In the genomic region with DNA sequence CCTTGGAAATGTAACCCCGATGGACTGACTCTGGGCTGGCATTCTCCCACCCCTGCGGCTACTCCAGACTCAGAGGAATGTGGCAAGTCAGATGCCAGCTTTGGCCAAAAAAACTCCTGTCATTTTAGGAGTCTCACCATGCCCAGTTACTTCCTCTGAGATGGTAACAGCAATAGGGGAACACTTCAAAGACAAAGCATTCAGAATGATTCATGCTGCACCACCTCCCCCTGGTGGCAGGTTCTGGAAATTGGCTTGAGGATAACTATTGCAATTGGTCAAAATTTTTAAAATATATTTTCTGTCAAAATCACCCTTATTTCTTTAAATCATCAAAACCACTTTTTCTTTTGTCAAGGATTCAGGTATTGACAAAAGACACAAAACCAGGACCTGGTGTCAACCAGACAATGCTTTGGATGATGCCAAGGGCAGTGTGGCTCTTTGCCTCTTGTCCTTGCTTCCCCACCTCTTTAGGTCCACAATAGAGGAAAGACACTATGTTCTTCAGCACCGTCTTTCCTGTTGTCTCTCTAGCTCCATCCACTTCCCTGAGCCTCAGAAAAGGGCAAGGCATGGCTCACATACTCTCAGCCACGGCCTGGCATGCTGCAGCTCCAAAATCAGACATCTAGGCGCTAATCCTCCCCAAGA, we compare ENCODE assay signal across 8 cellular contexts. TPM values are rescaled to one million over a fixed set of nuclear protein-coding genes. Genes with fewer than 3 reads are reported as not detected.
DNase-seq lines count a peak whose midpoint lies in the region; ATAC-seq and TF ChIP-seq lines count a peak whose summit lies in the region.

No MANE protein-coding gene starts in this region.

- peak; percentile 80 for TF ChIP-seq CTCF in DOHH2 (IDR thresholded peaks at IDR 0.05; ENCODE audit: low read depth, low read length, poor library complexity, severe bottlenecking)
- peak; percentile 84 for TF ChIP-seq CTCF in RWPE1 (conservative IDR thresholded peaks at IDR 0.05; ENCODE audit: low read depth)
- TF ChIP-seq CTCF in tibial artery (IDR thresholded peaks at IDR 0.05) = peak; percentile 85 to 88

- H3K9me3 ChIP-seq in DOHH2 (ENCODE audit: control insufficient read depth, insufficient read depth, low read length) = no peaks in the 10 kb centered on the region
- H3K9me3 ChIP-seq in tibial artery = no peaks in the 10 kb centered on the region

- no peak overlapping the region for H3K4me3 ChIP-seq in DOHH2 (ENCODE audit: low read length)
- H3K4me3 ChIP-seq in tibial artery = no peak overlapping the region

- peaks cover 7% of the 10 kb centered on the region; the same call in 1 of the 2 replicates for H3K79me2 ChIP-seq in DOHH2 (ENCODE audit: control insufficient read depth, low read length)

- H3K4me3 Mint-ChIP-seq in activated T-helper 17 cell treated with anti-CD3 and anti-CD28 coated beads, Interleukin-2, amount 50 U/mL, for 72 hours = no peak overlapping the region

- H3K9me3 Mint-ChIP-seq in activated T-helper 17 cell treated with anti-CD3 and anti-CD28 coated beads, Interleukin-2, amount 50 U/mL, for 72 hours = no peaks in the 10 kb centered on the region

- POLR2A ChIA-PET in RWPE1 (lab: Yijun Ruan, JAX; ENCODE audit: low non-redundant PET) = no interaction called here

- H3K9me2 ChIP-seq in DOHH2 (replicated peaks; ENCODE audit: control insufficient read depth, low read length) = no peaks in the 10 kb centered on the region

- no peak overlapping the region for H3K27ac Mint-ChIP-seq in activated T-helper 17 cell treated with anti-CD3 and anti-CD28 coated beads, Interleukin-2, amount 50 U/mL, for 72 hours

- peaks cover 28% of the 10 kb centered on the region for H3F3A ChIP-seq in DOHH2 (ENCODE audit: control insufficient read depth, insufficient read depth)

- no peak overlapping the region for H3K27ac ChIP-seq in DOHH2 (ENCODE audit: low read depth, low read length)
- 0 out of 2 replicates have a peak overlapping the region, but pooled peaks have one; percentile 36 for H3K27ac ChIP-seq in RWPE1
- H3K27ac ChIP-seq in tibial artery = peak overlapping the region in 1 of 2 donors; percentile 32

- no peaks in the 10 kb centered on the region for H3K27me3 ChIP-seq in DOHH2 (ENCODE audit: control insufficient read depth, low read length)
- H3K27me3 ChIP-seq in tibial artery = no peaks in the 10 kb centered on the region

- DNase-seq in M059J (ENCODE audit: low read depth) = peak; percentile 66
- DNase-seq in RWPE1 (ENCODE audit: low spot score) = peak; percentile 59
- DNase-seq in fibroblast of the conjunctiva (ENCODE audit: low read depth) = peak; percentile 55
- DNase-seq in occipital lobe (lab: John Stamatoyannopoulos, UW) = peak; percentile 32
- peak; percentile 74 to 81 for DNase-seq in tibial artery

- H3K36me3 ChIP-seq in DOHH2 (ENCODE audit: control insufficient read depth, low read length) (peaks cover 51% of the 10 kb centered on the region), tibial artery (peaks cover 36 to 53% (median 36%) of the 10 kb centered on the region in 3 donors)

- H3K4me2 ChIP-seq in DOHH2 (ENCODE audit: low read length) = peak overlapping the region; percentile 33; the same call in 1 of the 2 replicates

- intact Hi-C loops in tibial artery (cut with DNase I; ENCODE audit: low total_unique reads) = loop anchor here (5.0 to 10.0 kb wide), 2 partner anchors 120 to 122 kb away; a partner anchor contains a TSS

- H4K20me1 ChIP-seq in DOHH2 (ENCODE audit: control insufficient read depth, insufficient read depth, low read depth, low read length) = no peaks in the 10 kb centered on the region

- peaks cover 4% of the 10 kb centered on the region for H3K4me1 Mint-ChIP-seq in activated T-helper 17 cell treated with anti-CD3 and anti-CD28 coated beads, Interleukin-2, amount 50 U/mL, for 72 hours

- peaks cover 5% of the 10 kb centered on the region; the same call in 1 of the 2 replicates for H3K4me1 ChIP-seq in DOHH2 (ENCODE audit: control insufficient read depth, low read length)
- H3K4me1 ChIP-seq in tibial artery = no peaks in the 10 kb centered on the region

- H3K27me3 Mint-ChIP-seq in activated T-helper 17 cell treated with anti-CD3 and anti-CD28 coated beads, Interleukin-2, amount 50 U/mL, for 72 hours = no peaks in the 10 kb centered on the region

- CTCF ChIA-PET in RWPE1 (lab: Yijun Ruan, JAX) = interaction anchor here (0.6 to 2.5 kb wide), 13 partner anchors 76 to 1166 kb away, joined by 3 to 17 read pairs (median 3); no protein-coding TSS in a partner anchor

- H3K36me3 Mint-ChIP-seq in activated T-helper 17 cell treated with anti-CD3 and anti-CD28 coated beads, Interleukin-2, amount 50 U/mL, for 72 hours (ENCODE audit: low read depth) = peaks cover 64% of the 10 kb centered on the region

- ATAC-seq in activated T-helper 17 cell treated with anti-CD3 and anti-CD28 coated beads, Interleukin-2, amount 50 U/mL, for 72 hours (replicated peaks) = peak; percentile 76
- ATAC-seq in HG03139 (IDR thresholded peaks at IDR 0.05; ENCODE audit: unreplicated experiment) = no peak

RNA-seq across cellular contexts. Expression of a gene that starts 9.9 kb away (rescaled TPM):
- 36.8 and 38.4 TPM in 2 replicates for total RNA-seq in M059J (2014; rRNA removed; shearing (Covaris generic))
- 10 to 100 TPM; 51.2 to 67.5 TPM for total RNA-seq in activated T-helper 17 cell treated with anti-CD3 and anti-CD28 coated beads, Interleukin-2, amount 50 U/mL, for 72 hours
- 0.31 TPM for total RNA-seq in occipital lobe

RNA-seq across cellular contexts. Expression of a gene that starts 47.8 kb away (rescaled TPM):
- not detected in 2 replicates for total RNA-seq in M059J (2014; rRNA removed; shearing (Covaris generic))
- not detected for total RNA-seq in activated T-helper 17 cell treated with anti-CD3 and anti-CD28 coated beads, Interleukin-2, amount 50 U/mL, for 72 hours
- not detected for total RNA-seq in occipital lobe

Comparison
In these comparisons a context has a peak if more than half of its experiments do, and no peak if none do; other contexts are left out.
1. RNA of a gene that starts 9.9 kb away (total RNA-seq): 51.2 to 67.5 TPM in activated T-helper 17 cell treated with anti-CD3 and anti-CD28 coated beads, Interleukin-2, amount 50 U/mL, for 72 hours and 36.8 to 38.4 TPM in M059J; 0.31 TPM in occipital lobe (single experiment); every median in the first group is over 10 times any median in the second.
2. Peak in every context shown above with its lines, with median percentiles within 50 percentile points of each other: CTCF ChIP-seq and DNase-seq.